1 cellular context compared by ENCODE assay signal in the genomic region with DNA sequence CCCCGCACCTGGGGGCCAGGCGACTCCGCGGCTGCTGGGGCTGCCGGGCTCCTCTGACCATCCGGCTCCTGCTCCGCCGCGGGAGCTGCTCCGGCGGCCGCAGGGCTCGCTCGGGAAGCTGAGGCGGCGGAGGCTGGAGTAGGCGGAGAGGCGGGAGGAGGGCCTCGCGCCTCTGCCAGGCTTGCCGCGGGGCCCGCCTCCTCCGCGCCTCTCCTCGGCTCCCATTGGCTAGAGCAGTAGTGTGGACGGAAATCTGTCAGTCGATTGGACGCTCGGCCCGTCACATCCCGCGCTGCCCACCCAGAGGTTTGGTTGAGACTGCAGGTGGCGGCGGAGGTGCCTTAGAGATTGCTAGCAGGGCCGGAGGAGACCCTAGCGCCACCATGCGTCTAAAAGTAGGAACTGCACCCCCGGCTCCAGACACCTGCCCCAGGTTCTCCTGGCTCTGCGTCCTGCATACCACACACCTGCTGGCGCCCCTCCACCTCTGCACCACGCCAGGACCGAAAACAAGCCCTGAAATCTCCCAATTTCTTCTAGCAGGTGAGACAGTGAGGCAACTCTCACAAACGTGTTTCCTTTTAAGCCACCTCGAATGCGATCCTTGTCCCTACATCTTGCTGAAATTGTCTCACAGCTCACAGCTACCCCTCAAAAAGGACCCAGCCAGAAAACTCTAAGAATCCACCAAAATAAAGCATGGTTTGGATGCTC.
A peak's percentile ranks its signal among the peaks of the same experiment; 100 is the strongest.
TF ChIP-seq lines count a peak whose summit lies in the region.

SCAI (minus strand) TSS at position 152 of the 714 bp plus-strand sequence; CDS start at position 61, 91 bp downstream.

TF ChIP-seq in H1, 55 proteins besides CTCF, POLR2A, EP300 and RAD21 (continued from another document):
- TF ChIP-seq E2F6 (IDR thresholded peaks at IDR 0.05) = peak; percentile 77
- no peak for TF ChIP-seq RFX5 (IDR thresholded peaks at IDR 0.05; ENCODE audit: borderline replicate concordance, low read depth, low read length)
- TF ChIP-seq CREB1 (IDR thresholded peaks at IDR 0.05) = peak; percentile 66
- peak; percentile 8 for TF ChIP-seq KDM4A (IDR thresholded peaks at IDR 0.05; ENCODE audit: low read depth, low read length, severe bottlenecking)
- peak; percentile 86 for TF ChIP-seq TEAD4 (IDR thresholded peaks at IDR 0.05; ENCODE audit: low read depth, low read length)
- TF ChIP-seq, protein P1, sequence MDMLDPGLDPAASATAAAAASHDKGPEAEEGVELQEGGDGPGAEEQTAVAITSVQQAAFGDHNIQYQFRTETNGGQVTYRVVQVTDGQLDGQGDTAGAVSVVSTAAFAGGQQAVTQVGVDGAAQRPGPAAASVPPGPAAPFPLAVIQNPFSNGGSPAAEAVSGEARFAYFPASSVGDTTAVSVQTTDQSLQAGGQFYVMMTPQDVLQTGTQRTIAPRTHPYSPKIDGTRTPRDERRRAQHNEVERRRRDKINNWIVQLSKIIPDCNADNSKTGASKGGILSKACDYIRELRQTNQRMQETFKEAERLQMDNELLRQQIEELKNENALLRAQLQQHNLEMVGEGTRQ (IDR thresholded peaks at IDR 0.05; ENCODE audit: low read length) = no peak
- TF ChIP-seq CBX8 (IDR thresholded peaks at IDR 0.05; ENCODE audit: borderline replicate concordance, low read depth, low read length) = no peak
- no peak for TF ChIP-seq BACH1 (IDR thresholded peaks at IDR 0.05; ENCODE audit: low read length)
- TF ChIP-seq SAP30 (IDR thresholded peaks at IDR 0.05; ENCODE audit: insufficient read depth, insufficient replicate concordance, low read length) = no peak
- TF ChIP-seq, protein P2, sequence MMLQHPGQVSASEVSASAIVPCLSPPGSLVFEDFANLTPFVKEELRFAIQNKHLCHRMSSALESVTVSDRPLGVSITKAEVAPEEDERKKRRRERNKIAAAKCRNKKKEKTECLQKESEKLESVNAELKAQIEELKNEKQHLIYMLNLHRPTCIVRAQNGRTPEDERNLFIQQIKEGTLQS (IDR thresholded peaks at IDR 0.05; ENCODE audit: insufficient read depth, low read depth, low read length) = no peak
- TF ChIP-seq TAF1 (IDR thresholded peaks at IDR 0.05; ENCODE audit: low read depth, low read length) = peak; percentile 83
- TF ChIP-seq CHD2 (IDR thresholded peaks at IDR 0.05; ENCODE audit: low read length) = peak; percentile 93
- no peak for TF ChIP-seq FOSL1 (IDR thresholded peaks at IDR 0.05; ENCODE audit: insufficient read depth, low read depth, low read length)
- no peak for TF ChIP-seq CBX5 (IDR thresholded peaks at IDR 0.05; ENCODE audit: low read depth, low read length)
- TF ChIP-seq RNF2 (IDR thresholded peaks at IDR 0.05; ENCODE audit: borderline replicate concordance, low read depth, low read length, missing control alignments, poor library complexity, severe bottlenecking) = no peak
- TF ChIP-seq GABPA (IDR thresholded peaks at IDR 0.05; ENCODE audit: borderline replicate concordance, insufficient read depth, low read length) = no peak
- TF ChIP-seq PHF8 (conservative IDR thresholded peaks at IDR 0.05; ENCODE audit: low read depth, low read length) = peak; percentile 79
- TF ChIP-seq BRCA1 (IDR thresholded peaks at IDR 0.05; ENCODE audit: low read depth, low read length) = no peak
- TF ChIP-seq POU5F1 (IDR thresholded peaks at IDR 0.05; ENCODE audit: low read depth, low read length) = no peak
- no peak for TF ChIP-seq SIRT6 (IDR thresholded peaks at IDR 0.05; ENCODE audit: low read length)
- peak; percentile 84 for TF ChIP-seq SP2 (IDR thresholded peaks at IDR 0.05; ENCODE audit: low read length)
- no peak; the same call in 1 of the 2 replicates for TF ChIP-seq RBBP5 (IDR thresholded peaks at IDR 0.05; ENCODE audit: borderline replicate concordance, low read depth, low read length)
- peak; percentile 13 for TF ChIP-seq TAF7 (optimal IDR thresholded peaks at IDR 0.05; ENCODE audit: borderline replicate concordance, low read depth, low read length)
- no peak for TF ChIP-seq GTF2F1 (IDR thresholded peaks at IDR 0.05; ENCODE audit: borderline replicate concordance, low read depth, low read length)
- peak; percentile 65; the same call in 1 of the 2 replicates for TF ChIP-seq POLR2AphosphoS5 (IDR thresholded peaks at IDR 0.05; ENCODE audit: low read depth, low read length)
- TF ChIP-seq RXRA (IDR thresholded peaks at IDR 0.05; ENCODE audit: insufficient read depth, low read depth, low read length) = no peak
- TF ChIP-seq HDAC2 (IDR thresholded peaks at IDR 0.05; ENCODE audit: borderline replicate concordance in 1 of 2, low read depth in 2 of 2, low read length in 2 of 2) = no peak
- TF ChIP-seq KDM5A (IDR thresholded peaks at IDR 0.05; ENCODE audit: low read length) = no peak
- TF ChIP-seq JUND (IDR thresholded peaks at IDR 0.05; ENCODE audit: low read length) = no peak
- TF ChIP-seq CTBP2 (IDR thresholded peaks at IDR 0.05; ENCODE audit: borderline replicate concordance, insufficient read depth, insufficient read length, low read length) = no peak
- TF ChIP-seq TCF12 (IDR thresholded peaks at IDR 0.05; ENCODE audit: low read depth, low read length) = peak; percentile 87
- TF ChIP-seq CHD7 (IDR thresholded peaks at IDR 0.05; ENCODE audit: insufficient replicate concordance, low read length) = no peak
- no peak for TF ChIP-seq SIX5 (IDR thresholded peaks at IDR 0.05; ENCODE audit: low read depth, low read length)
- TF ChIP-seq YY1 (IDR thresholded peaks at IDR 0.05; ENCODE audit: low read depth, low read length) = no peak
- TF ChIP-seq SP1 (IDR thresholded peaks at IDR 0.05; ENCODE audit: low read depth, low read length) = peak; percentile 97
- no peak for TF ChIP-seq NANOG (IDR thresholded peaks at IDR 0.05; ENCODE audit: insufficient read depth, low read depth, low read length, poor library complexity, severe bottlenecking)
- TF ChIP-seq KDM1A (IDR thresholded peaks at IDR 0.05; ENCODE audit: borderline replicate concordance, low read length) = no peak
- no peak for TF ChIP-seq MAFK (IDR thresholded peaks at IDR 0.05; ENCODE audit: low read depth, low read length)
- no peak for TF ChIP-seq EZH2 (IDR thresholded peaks at IDR 0.05; ENCODE audit: low read depth, low read length, severe bottlenecking)
- TF ChIP-seq SUZ12 (IDR thresholded peaks at IDR 0.05; ENCODE audit: low read length) = no peak
- no peak for TF ChIP-seq CEBPB (IDR thresholded peaks at IDR 0.05; ENCODE audit: low read depth, low read length)
- no peak for TF ChIP-seq JUN (IDR thresholded peaks at IDR 0.05; ENCODE audit: low read depth, low read length)
- TF ChIP-seq TBP (IDR thresholded peaks at IDR 0.05; ENCODE audit: low read depth, low read length) = peak; percentile 54
- TF ChIP-seq MAX (IDR thresholded peaks at IDR 0.05) = peak; percentile 54; the same call in 1 of the 2 replicates
- no peak; the same call in 1 of the 2 replicates for TF ChIP-seq SP4 (IDR thresholded peaks at IDR 0.05; ENCODE audit: low read length)
- TF ChIP-seq NRF1 (IDR thresholded peaks at IDR 0.05; ENCODE audit: low read depth, low read length) = no peak; the same call in 1 of the 2 replicates
- no peak for TF ChIP-seq SRF (IDR thresholded peaks at IDR 0.05; ENCODE audit: low read depth, low read length)
- TF ChIP-seq, protein P3, sequence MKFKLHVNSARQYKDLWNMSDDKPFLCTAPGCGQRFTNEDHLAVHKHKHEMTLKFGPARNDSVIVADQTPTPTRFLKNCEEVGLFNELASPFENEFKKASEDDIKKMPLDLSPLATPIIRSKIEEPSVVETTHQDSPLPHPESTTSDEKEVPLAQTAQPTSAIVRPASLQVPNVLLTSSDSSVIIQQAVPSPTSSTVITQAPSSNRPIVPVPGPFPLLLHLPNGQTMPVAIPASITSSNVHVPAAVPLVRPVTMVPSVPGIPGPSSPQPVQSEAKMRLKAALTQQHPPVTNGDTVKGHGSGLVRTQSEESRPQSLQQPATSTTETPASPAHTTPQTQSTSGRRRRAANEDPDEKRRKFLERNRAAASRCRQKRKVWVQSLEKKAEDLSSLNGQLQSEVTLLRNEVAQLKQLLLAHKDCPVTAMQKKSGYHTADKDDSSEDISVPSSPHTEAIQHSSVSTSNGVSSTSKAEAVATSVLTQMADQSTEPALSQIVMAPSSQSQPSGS (IDR thresholded peaks at IDR 0.05; ENCODE audit: low read length) = no peak
- peak; percentile 63 for TF ChIP-seq ASH2L (IDR thresholded peaks at IDR 0.05; ENCODE audit: low read length)
- no peak for TF ChIP-seq ZNF274 (IDR thresholded peaks at IDR 0.05; ENCODE audit: borderline replicate concordance, extremely low read depth, low read length)
- TF ChIP-seq BCL11A (IDR thresholded peaks at IDR 0.05; ENCODE audit: low read depth in 2 of 2, low read length in 2 of 2) = no peak
- no peak for TF ChIP-seq CHD1 (IDR thresholded peaks at IDR 0.05; ENCODE audit: low read depth, low read length)
- TF ChIP-seq EGR1 (IDR thresholded peaks at IDR 0.05; ENCODE audit: borderline replicate concordance, low read depth, low read length) = no peak
